16 cellular contexts compared by ENCODE assay signal in the genomic region with DNA sequence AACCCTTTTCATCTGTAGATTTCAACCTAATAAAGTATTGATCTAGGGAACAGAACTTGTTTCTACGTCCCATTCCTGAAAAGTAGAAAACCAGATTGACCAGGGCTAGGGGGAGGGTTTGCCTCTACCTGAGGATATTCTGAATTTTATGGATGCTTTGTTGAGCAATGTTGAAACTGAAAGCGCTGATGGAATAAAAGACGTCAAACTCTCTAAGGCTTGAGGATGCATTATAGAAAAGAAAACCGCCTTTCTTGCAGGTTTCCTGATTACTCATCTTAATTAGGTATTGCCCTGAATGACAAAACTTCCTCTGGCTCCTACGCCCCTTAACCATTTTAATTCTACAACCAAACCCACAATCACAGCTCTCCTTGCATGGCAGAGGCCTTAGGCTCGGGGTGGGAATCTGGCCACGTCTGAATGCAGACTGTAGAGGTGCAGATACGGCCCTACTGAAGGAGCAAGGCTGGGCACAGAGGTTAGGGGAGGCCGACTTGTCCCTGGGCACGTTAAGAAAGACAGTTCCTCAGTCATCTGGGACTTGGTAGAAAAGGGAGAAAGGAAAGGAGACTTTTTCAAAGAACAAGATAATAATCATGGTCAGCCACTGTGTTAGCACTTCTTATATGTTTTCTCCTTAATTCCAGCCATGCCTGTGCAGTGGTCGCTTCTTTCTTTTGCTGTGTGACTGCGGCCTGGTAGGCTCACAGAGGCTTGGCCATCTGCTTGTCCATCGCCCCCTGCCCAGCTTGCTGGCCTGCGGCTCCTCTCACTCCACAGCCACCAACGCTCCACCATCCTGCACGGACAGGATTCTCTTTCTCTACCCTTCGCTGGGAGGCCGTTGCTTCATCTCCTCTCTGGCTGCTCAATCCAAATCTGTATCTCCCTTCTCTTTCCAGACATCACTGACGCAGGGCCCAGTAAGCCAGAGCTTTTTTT.
DNase-seq lines count a peak whose midpoint lies in the region; ATAC-seq and TF ChIP-seq lines count a peak whose summit lies in the region.
"Had no signal": no experiment of that assay in that cellular context is flagged by ENCODE, and none has a peak within 500 bp of the region (broad histone marks: within the 10 kb centered on the region; RNA-seq: fewer than 3 reads in every experiment).

No MANE protein-coding gene starts in this region.

- no peaks in the 10 kb centered on the region for H3K27me3 ChIP-seq in neuronal stem cell (ENCODE audit: control insufficient read depth in 3 of 3, insufficient read depth in 3 of 3, low read depth in 1 of 3, low read length in 3 of 3)
- H3K27me3 ChIP-seq: adrenal gland, ovary, upper lobe of left lung had no signal

- peak overlapping the region; percentile 7 for H2AFZ ChIP-seq in neuronal stem cell (ENCODE audit: low read length)

- no peak overlapping the region for H3K27ac ChIP-seq in neuronal stem cell (replicated peaks; ENCODE audit: low read length)
- H3K27ac ChIP-seq: adrenal gland, ovary, WERI-Rb-1 had no signal

- no peak overlapping the region for H2BK12ac ChIP-seq in neuronal stem cell (ENCODE audit: low read length)

- no peak overlapping the region for H4K91ac ChIP-seq in neuronal stem cell (ENCODE audit: low read depth, low read length, poor library complexity)

- no peak overlapping the region for H3K4me3 Mint-ChIP-seq in dendritic cell treated with granulocyte-macrophage colony-stimulating factor and Interleukin-4, amounts not matched to agents 40 ng/mL and 50 ng/mL, for 4 days
- H3K4me3 Mint-ChIP-seq in progenitor cell of endocrine pancreas (ENCODE audit: low read depth), result no peak overlapping the region

- H2AK5ac ChIP-seq in neuronal stem cell (ENCODE audit: low read depth, low read length), result no peak overlapping the region

- no peak overlapping the region for H3K4me2 ChIP-seq in neuronal stem cell (ENCODE audit: insufficient read depth, low read length, poor library complexity, severe bottlenecking)

- no CpG with 5 or more reads among the region's 19 CpGs for whole genome bisulfite sequencing in neuronal stem cell (ENCODE audit: extremely low coverage in 2 of 2, insufficient read length in 2 of 2, insufficient replicate concordance in 1 of 2), 2 donors

- no peak overlapping the region for H3K4me3 ChIP-seq in neuronal stem cell (ENCODE audit: low read length in 2 of 2)
- H3K4me3 ChIP-seq: adrenal gland, ovary, upper lobe of left lung had no signal

- H3K23ac ChIP-seq in neuronal stem cell (ENCODE audit: low read depth, low read length, poor library complexity), result no peak overlapping the region

- no peaks in the 10 kb centered on the region for H3K79me1 ChIP-seq in neuronal stem cell (ENCODE audit: low read depth, low read length)

- ATAC-seq in HG03095 (IDR thresholded peaks at IDR 0.05; ENCODE audit: unreplicated experiment), result no peak
- no peak for ATAC-seq in HG02973 (IDR thresholded peaks at IDR 0.05; ENCODE audit: unreplicated experiment)

- TF ChIP-seq CTCF in progenitor cell of endocrine pancreas (IDR thresholded peaks at IDR 0.05; ENCODE audit: unreplicated experiment), result no peak

- peaks cover 21% of the 10 kb centered on the region for H3K4me1 Mint-ChIP-seq in dendritic cell treated with granulocyte-macrophage colony-stimulating factor and Interleukin-4, amounts not matched to agents 40 ng/mL and 50 ng/mL, for 4 days (ENCODE audit: low read depth)
- H3K4me1 Mint-ChIP-seq in progenitor cell of endocrine pancreas (ENCODE audit: low read depth), result peaks cover 26% of the 10 kb centered on the region

- no peak overlapping the region for H3K14ac ChIP-seq in neuronal stem cell (ENCODE audit: low read length)

- no peak overlapping the region for H3K4ac ChIP-seq in neuronal stem cell (ENCODE audit: low read length)

- no peak overlapping the region for H2BK5ac ChIP-seq in neuronal stem cell (ENCODE audit: low read length)

- no peak overlapping the region for H2BK120ac ChIP-seq in neuronal stem cell (ENCODE audit: low read depth, low read length)

- H3K9me3 ChIP-seq in neuronal stem cell (replicated peaks in 1 of 2; ENCODE audit: control insufficient read depth in 2 of 2, insufficient read depth in 1 of 2, low read depth in 1 of 2, low read length in 2 of 2), result peaks cover 2 to 4% of the 10 kb centered on the region in 2 donors
- H3K9me3 ChIP-seq: adrenal gland, ovary, upper lobe of left lung had no signal

- H4K8ac ChIP-seq in neuronal stem cell (ENCODE audit: low read depth, low read length), result no peak overlapping the region

- H3K4me1 ChIP-seq in neuronal stem cell (ENCODE audit: control insufficient read depth in 2 of 2, insufficient read depth in 1 of 2, low read depth in 1 of 2, low read length in 2 of 2), result peaks cover 5 to 23% of the 10 kb centered on the region in 2 donors

- intact Hi-C loops in dendritic cell treated with granulocyte-macrophage colony-stimulating factor and Interleukin-4, amounts not matched to agents 40 ng/mL and 50 ng/mL, for 4 days (cut with micrococcal nuclease), result no loop called here

- DNase-seq in H4 (ENCODE audit: low spot score), result peak; percentile 20
- DNase-seq in NOMO-1 treated with DMSO at 0.1 percent for 48 hours (lab: John Stamatoyannopoulos, UW; ENCODE audit: unreplicated experiment), result peak; percentile 93
- DNase-seq in neuronal stem cell (ENCODE audit: low spot score), result no peak
- DNase-seq in progenitor cell of endocrine pancreas (ENCODE audit: low spot score, unreplicated experiment), result no peak
- DNase-seq: adrenal gland, cortex of kidney, DMS79 treated with DMSO at 0.1 percent for 48 hours, midbrain, NCI-H1105, NCI-H2227 treated with DMSO at 0.1 percent for 48 hours, ovary had no signal

- no peaks in the 10 kb centered on the region for H3K27me3 Mint-ChIP-seq in dendritic cell treated with granulocyte-macrophage colony-stimulating factor and Interleukin-4, amounts not matched to agents 40 ng/mL and 50 ng/mL, for 4 days
- peaks cover 9% of the 10 kb centered on the region for H3K27me3 Mint-ChIP-seq in progenitor cell of endocrine pancreas

- no peak overlapping the region for H2BK15ac ChIP-seq in neuronal stem cell (ENCODE audit: low read length)

- H3K36me3 ChIP-seq in neuronal stem cell (replicated peaks in 1 of 2; ENCODE audit: control insufficient read depth in 2 of 2, insufficient read depth in 2 of 2, low read length in 2 of 2), result no peaks in the 10 kb centered on the region
- H3K36me3 ChIP-seq: adrenal gland, ovary, upper lobe of left lung, WERI-Rb-1 had no signal

- no peaks in the 10 kb centered on the region for H3K36me3 Mint-ChIP-seq in dendritic cell treated with granulocyte-macrophage colony-stimulating factor and Interleukin-4, amounts not matched to agents 40 ng/mL and 50 ng/mL, for 4 days (ENCODE audit: low read depth)
- peaks cover 3% of the 10 kb centered on the region for H3K36me3 Mint-ChIP-seq in progenitor cell of endocrine pancreas (ENCODE audit: insufficient read depth)

- no peaks in the 10 kb centered on the region for H3K9me3 Mint-ChIP-seq in dendritic cell treated with granulocyte-macrophage colony-stimulating factor and Interleukin-4, amounts not matched to agents 40 ng/mL and 50 ng/mL, for 4 days
- H3K9me3 Mint-ChIP-seq in progenitor cell of endocrine pancreas (ENCODE audit: low read depth), result peaks cover 4% of the 10 kb centered on the region

- peak overlapping the region; percentile 10 for H3K27ac Mint-ChIP-seq in dendritic cell treated with granulocyte-macrophage colony-stimulating factor and Interleukin-4, amounts not matched to agents 40 ng/mL and 50 ng/mL, for 4 days
- no peak overlapping the region for H3K27ac Mint-ChIP-seq in progenitor cell of endocrine pancreas

- no peak overlapping the region for H3K9ac ChIP-seq in neuronal stem cell (ENCODE audit: low read depth, low read length, poor library complexity)

- no peak overlapping the region for H3K18ac ChIP-seq in neuronal stem cell (ENCODE audit: low read length)

Comparison
In these comparisons a context has a peak if more than half of its experiments do, and no peak if none do; other contexts are left out.
1. DNase-seq: peak in H4 (single experiment) and NOMO-1 treated with DMSO at 0.1 percent for 48 hours (single experiment); none in neuronal stem cell (single experiment) and progenitor cell of endocrine pancreas (single experiment).